Comparison of ENCODE assay signal across 1 cellular context in the genomic region with DNA sequence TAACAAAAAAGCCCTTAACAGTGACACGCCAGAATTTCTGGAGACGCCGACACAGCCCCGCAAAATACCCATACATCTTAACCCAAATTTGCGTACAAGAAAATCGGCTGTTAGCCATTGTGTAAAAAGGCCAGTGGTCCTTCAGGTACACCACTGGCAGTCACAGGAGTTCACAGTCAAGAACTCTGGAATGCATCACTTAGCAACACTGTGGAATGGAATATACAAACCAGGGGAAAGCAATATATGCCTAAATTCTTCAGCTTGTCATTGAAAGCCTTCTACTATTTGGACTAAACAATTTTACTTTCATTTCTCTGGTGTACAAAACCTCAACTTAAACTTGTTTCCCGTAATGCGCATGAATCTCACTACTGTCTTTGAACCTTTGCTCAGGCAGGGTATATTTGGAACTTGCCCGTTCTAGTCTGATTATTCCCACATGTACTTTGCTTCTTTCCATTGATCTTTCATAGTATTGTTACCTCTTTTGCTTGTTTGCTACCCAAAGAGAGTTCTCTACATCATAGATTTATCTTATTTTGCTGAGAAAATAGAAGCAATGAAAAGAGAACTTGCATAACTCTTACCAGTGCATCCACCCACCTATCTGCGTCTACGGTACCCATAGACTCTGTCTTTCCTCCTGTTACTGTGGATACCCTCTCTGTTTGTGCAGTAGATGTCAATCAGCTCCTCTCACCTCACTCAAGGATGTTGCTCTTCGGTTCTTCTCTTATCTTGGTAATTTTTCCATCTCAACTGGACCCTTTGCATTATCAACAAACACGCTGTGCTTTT.
TF ChIP-seq lines count a peak whose summit lies in the region.

A gene (minus strand): TSS at position 178 of the 801 bp plus-strand sequence. CDS start 60 bp downstream, at position 118.

TF ChIP-seq in GM23338, 12 proteins besides CTCF, POLR2A, EP300 and RAD21:
- TF ChIP-seq, protein P1, sequence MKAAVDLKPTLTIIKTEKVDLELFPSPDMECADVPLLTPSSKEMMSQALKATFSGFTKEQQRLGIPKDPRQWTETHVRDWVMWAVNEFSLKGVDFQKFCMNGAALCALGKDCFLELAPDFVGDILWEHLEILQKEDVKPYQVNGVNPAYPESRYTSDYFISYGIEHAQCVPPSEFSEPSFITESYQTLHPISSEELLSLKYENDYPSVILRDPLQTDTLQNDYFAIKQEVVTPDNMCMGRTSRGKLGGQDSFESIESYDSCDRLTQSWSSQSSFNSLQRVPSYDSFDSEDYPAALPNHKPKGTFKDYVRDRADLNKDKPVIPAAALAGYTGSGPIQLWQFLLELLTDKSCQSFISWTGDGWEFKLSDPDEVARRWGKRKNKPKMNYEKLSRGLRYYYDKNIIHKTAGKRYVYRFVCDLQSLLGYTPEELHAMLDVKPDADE (IDR thresholded peaks at IDR 0.05): no peak
- TF ChIP-seq EZH2phosphoT487 (IDR thresholded peaks at IDR 0.05; ENCODE audit: unreplicated experiment) (no peak), JUNB (IDR thresholded peaks at IDR 0.05; ENCODE audit: unreplicated experiment) (no peak)
